1 cellular context compared by ENCODE assay signal in genomic region chr12:51838762-51839161, GRCh38.
TF ChIP-seq lines count a peak whose summit lies in the region.

No MANE protein-coding gene starts in this region.

TF ChIP-seq in HepG2, 621 proteins besides CTCF, POLR2A, EP300 and RAD21:
- TF ChIP-seq, protein P1, sequence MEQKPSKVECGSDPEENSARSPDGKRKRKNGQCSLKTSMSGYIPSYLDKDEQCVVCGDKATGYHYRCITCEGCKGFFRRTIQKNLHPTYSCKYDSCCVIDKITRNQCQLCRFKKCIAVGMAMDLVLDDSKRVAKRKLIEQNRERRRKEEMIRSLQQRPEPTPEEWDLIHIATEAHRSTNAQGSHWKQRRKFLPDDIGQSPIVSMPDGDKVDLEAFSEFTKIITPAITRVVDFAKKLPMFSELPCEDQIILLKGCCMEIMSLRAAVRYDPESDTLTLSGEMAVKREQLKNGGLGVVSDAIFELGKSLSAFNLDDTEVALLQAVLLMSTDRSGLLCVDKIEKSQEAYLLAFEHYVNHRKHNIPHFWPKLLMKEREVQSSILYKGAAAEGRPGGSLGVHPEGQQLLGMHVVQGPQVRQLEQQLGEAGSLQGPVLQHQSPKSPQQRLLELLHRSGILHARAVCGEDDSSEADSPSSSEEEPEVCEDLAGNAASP (CRISPR knock-in tag; IDR thresholded peaks at IDR 0.05; ENCODE audit: borderline replicate concordance) = peak; percentile 48; the same call in 1 of the 2 replicates
- TF ChIP-seq BCL6 (CRISPR knock-in tag; IDR thresholded peaks at IDR 0.05) = no peak
